Comparison of ENCODE assay signal across 9 cellular contexts in the genomic region with DNA sequence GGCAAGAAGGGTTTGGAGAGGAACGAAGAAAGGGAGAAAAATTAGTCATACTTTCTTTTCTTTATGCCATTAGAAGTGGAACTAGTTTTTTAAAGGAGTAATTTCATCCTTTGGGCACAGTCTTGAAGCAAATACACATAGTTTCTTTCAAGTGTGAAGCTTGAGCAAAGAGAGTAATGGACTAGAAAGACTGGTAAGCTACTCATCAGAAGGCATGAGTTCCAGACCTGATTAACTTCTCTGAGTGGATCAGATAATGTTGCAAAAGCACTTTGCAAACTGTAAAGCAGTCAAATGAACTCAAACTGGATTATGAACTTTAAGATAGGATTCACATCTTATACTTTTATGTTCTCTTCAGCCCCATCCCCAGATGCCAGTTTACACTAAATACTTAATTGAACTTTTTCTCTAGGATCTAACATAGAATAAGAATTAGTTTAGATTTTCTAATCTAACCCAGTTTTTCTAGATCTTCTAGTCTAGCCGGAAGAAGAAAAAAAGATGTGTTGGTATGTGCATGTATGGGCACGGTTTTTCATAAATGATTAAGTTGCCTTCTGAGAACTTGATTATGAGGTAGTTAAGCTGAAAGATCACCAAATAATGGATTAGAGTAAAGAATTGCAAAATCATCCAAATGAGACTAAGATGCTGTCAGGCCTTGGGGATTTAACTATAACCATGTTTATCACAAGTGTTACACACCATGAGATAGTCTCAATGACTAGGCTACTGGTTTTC.
"Had no signal": no experiment of that assay in that cellular context is flagged by ENCODE, and none has a peak within 500 bp of the region (broad histone marks: within the 10 kb centered on the region; RNA-seq: fewer than 3 reads in every experiment).

No MANE protein-coding gene starts in this region.

- H3K27me3 Mint-ChIP-seq: memory B cell had no signal

- H3K4me3 ChIP-seq: gastroesophageal sphincter, left ventricle myocardium inferior, ovary, stomach, thoracic aorta had no signal

- H3K4me3 Mint-ChIP-seq: memory B cell had no signal

- H3K9me3 Mint-ChIP-seq: memory B cell had no signal

- H3K27me3 ChIP-seq: gastroesophageal sphincter, ovary, stomach had no signal

- H3K9me3 ChIP-seq: gastroesophageal sphincter, left ventricle myocardium inferior, ovary, stomach, thoracic aorta had no signal

- H3K36me3 ChIP-seq: gastroesophageal sphincter, left ventricle myocardium inferior, ovary, stomach, thoracic aorta had no signal

- H3K27ac Mint-ChIP-seq: memory B cell had no signal

- H3K36me3 Mint-ChIP-seq: memory B cell had no signal

- ATAC-seq: gastroesophageal sphincter had no signal

- H3K27ac ChIP-seq: gastroesophageal sphincter, left ventricle myocardium inferior, ovary, stomach, thoracic aorta had no signal

- DNase-seq: activated gamma-delta T cell; kidney; left ventricle myocardium inferior; ovary; stimulated activated CD4-positive, alpha-beta T cell treated with anti-CD3 and anti-CD28 coated beads, Interleukin-12 subunit alpha, Interleukin-12 subunit beta, amount 100 ng/mL, for 4 hours; stomach had no signal
